20 cellular contexts compared by ENCODE assay signal in the genomic region with DNA sequence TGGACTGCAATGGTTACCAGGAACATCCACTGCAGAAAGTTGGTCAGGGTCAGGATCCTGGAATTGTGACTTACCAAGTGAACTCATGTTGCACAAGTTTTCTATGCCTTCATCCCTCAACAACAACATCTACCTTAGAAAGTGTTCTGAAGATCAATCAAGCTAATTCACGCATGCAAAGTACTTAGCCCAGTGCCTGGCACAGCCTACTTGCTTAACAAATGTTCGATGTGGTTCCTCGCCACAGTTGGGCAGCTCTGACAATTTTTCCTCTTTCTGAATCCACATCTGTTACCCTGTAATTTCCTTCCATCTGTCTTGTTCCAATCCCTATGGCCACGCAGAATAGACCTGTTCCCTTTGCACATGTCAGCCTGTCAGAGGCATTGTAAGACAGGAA.
"Had no signal": no experiment of that assay in that cellular context is flagged by ENCODE, and none has a peak within 500 bp of the region (broad histone marks: within the 10 kb centered on the region; RNA-seq: fewer than 3 reads in every experiment).

No MANE protein-coding gene starts in this region.

- ATAC-seq: effector memory CD8-positive, alpha-beta T cell; left ventricle myocardium superior; lower lobe of right lung; natural killer cell treated with Interleukin-12 subunit alpha and Interleukin-12 subunit beta and Interleukin-15 and Interleukin-18, amount 100 ng/mL, for 72 hours; right lobe of liver; stimulated activated naive B cell treated with anti-CD40 and anti-IgM and Interleukin-4, amounts not matched to agents 10 μg/mL and 1 μg/mL and 100 μg/mL, for 72 hours had no signal

- H3K79me2 ChIP-seq: parathyroid adenoma had no signal

- H3K9ac ChIP-seq: parathyroid adenoma had no signal

- H3K27me3 ChIP-seq: neutrophil, right lobe of liver, tibial nerve, upper lobe of left lung had no signal

- H3K4me3 ChIP-seq: esophagus squamous epithelium, lower lobe of right lung, right lobe of liver, thoracic aorta, tibial nerve, upper lobe of left lung had no signal

- H3K4me1 ChIP-seq: esophagus squamous epithelium, lower lobe of right lung, parathyroid adenoma, right lobe of liver, tibial nerve, upper lobe of left lung had no signal

- H3K9me3 ChIP-seq: esophagus squamous epithelium, lower lobe of right lung, neutrophil, right lobe of liver, thoracic aorta, tibial nerve, upper lobe of left lung had no signal

- H3K36me3 ChIP-seq: esophagus squamous epithelium, lower lobe of right lung, neutrophil, right lobe of liver, thoracic aorta, tibial nerve, upper lobe of left lung had no signal

- DNase-seq: cortex of kidney; effector memory CD8-positive, alpha-beta T cell; erythroblast; esophagus squamous epithelium; hypothalamus; immature natural killer cell; left ventricle myocardium superior; lower lobe of right lung; naive B cell; right lobe of liver; small intestine; stimulated activated CD4-positive, alpha-beta T cell treated with anti-CD3 and anti-CD28 coated beads, Interleukin-15, amount 100 ng/mL, for 24 hours; stimulated activated CD4-positive, alpha-beta T cell treated with anti-CD3 and anti-CD28 coated beads, Interleukin-2, amount 100 ng/mL, for 48 hours; stimulated activated naive B cell treated with anti-CD40 and anti-IgM and Interleukin-4, amounts not matched to agents 10 μg/mL and 1 μg/mL and 100 μg/mL, for 72 hours had no signal

- H3K27ac ChIP-seq: esophagus squamous epithelium, lower lobe of right lung, neutrophil, parathyroid adenoma, right lobe of liver, thoracic aorta, tibial nerve, upper lobe of left lung had no signal

- H2AFZ ChIP-seq: parathyroid adenoma had no signal
